8 cellular contexts compared by ENCODE assay signal in the genomic region with DNA sequence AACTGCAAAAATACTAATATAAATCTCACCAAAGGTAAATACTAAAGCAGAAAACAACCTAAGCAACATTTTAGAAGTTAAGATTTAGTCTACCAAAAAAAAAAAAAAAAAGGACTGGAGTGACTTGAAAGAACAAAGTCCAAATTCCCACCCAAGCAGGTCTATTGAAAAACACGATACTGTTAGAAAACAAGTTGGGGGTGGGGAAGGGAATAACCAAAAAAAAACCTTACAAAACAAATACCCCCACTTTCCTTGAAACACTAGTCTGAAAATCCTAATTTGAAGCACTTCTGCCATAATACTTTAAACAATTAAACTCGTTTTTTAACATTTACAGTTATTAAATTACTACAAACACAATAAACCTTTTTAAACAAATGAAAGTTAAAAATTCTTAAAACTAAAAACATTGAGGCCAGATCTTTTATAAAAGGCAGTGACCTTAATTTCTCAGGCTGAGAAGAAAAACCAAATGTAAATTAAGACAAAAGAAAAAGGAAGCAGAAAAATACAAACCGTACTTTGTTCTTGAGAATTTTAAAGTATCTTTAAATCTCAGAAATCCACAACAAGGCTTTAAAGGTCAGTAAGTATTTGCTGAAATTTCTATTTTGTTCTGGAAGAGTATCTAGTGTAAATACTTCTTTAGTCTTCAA.
DNase-seq lines count a peak whose midpoint lies in the region; ATAC-seq lines count a peak whose summit lies in the region.

No MANE protein-coding gene starts in this region.

- H3K36me3 ChIP-seq in BLaER1 treated with 17β-estradiol and CSF1 and Interleukin-3, amounts not matched to agents 10 nM and 100 nM: peaks cover 0 to 9% (median 0%) of the 10 kb centered on the region in 11 experiments; a peak in 6 of 22 replicates
- H3K36me3 ChIP-seq in iPS-15b (ENCODE audit: control insufficient read depth, insufficient read depth, low read length): no peaks in the 10 kb centered on the region

- H3K4me1 ChIP-seq in BLaER1 treated with 17β-estradiol and CSF1 and Interleukin-3, amounts not matched to agents 10 nM and 100 nM: peaks cover 27 to 43% (median 35%) of the 10 kb centered on the region in 10 experiments
- no peaks in the 10 kb centered on the region for H3K4me1 ChIP-seq in iPS-15b (ENCODE audit: control insufficient read depth, insufficient read depth, low read length)

- DNase-seq in HT1080 (ENCODE audit: low read depth) (peak; percentile 33), AG20443 (ENCODE audit: low spot score) (no peak)
- DNase-seq in activated naive CD4-positive, alpha-beta T cell treated with anti-CD3 and anti-CD28 coated beads, Interleukin-2, amount 50 U/mL, for 72 hours (ENCODE audit: low spot score in 2 of 2): no peak

- peaks cover 0 to 27% (median 5%) of the 10 kb centered on the region in 11 experiments; a peak in 7 of 22 replicates for H4K20me1 ChIP-seq in BLaER1 treated with 17β-estradiol and CSF1 and Interleukin-3, amounts not matched to agents 10 nM and 100 nM

- no peaks in the 10 kb centered on the region for H3K9me3 ChIP-seq in BLaER1 treated with 17β-estradiol and CSF1 and Interleukin-3, amounts not matched to agents 10 nM and 100 nM (replicated peaks in 1 of 11)
- H3K9me3 ChIP-seq in iPS-15b (ENCODE audit: control insufficient read depth, insufficient read depth, low read length): no peaks in the 10 kb centered on the region

- peak overlapping the region; percentile 86 to 97 (median 89) for H3K9ac ChIP-seq in BLaER1 treated with 17β-estradiol and CSF1 and Interleukin-3, amounts not matched to agents 10 nM and 100 nM
- H3K9ac ChIP-seq in iPS-15b (ENCODE audit: low read depth, low read length): peak overlapping the region; percentile 97

- H3K27ac ChIP-seq in BLaER1 treated with 17β-estradiol and CSF1 and Interleukin-3, amounts not matched to agents 10 nM and 100 nM: peak overlapping the region; percentile 82 to 96 (median 89)
- peak overlapping the region; percentile 49 to 95 (median 88) for H3K27ac ChIP-seq in skin epidermis

- peaks cover 6 to 16% of the 10 kb centered on the region in 2 donors for H3K36me3 Mint-ChIP-seq in activated naive CD4-positive, alpha-beta T cell treated with anti-CD3 and anti-CD28 coated beads, Interleukin-2, amount 50 U/mL, for 72 hours

- no peaks in the 10 kb centered on the region for H3K9me3 Mint-ChIP-seq in activated naive CD4-positive, alpha-beta T cell treated with anti-CD3 and anti-CD28 coated beads, Interleukin-2, amount 50 U/mL, for 72 hours

- peak overlapping the region; percentile 94 to 96 for H3K27ac Mint-ChIP-seq in activated naive CD4-positive, alpha-beta T cell treated with anti-CD3 and anti-CD28 coated beads, Interleukin-2, amount 50 U/mL, for 72 hours

- H3K4me2 ChIP-seq in BLaER1 treated with 17β-estradiol and CSF1 and Interleukin-3, amounts not matched to agents 10 nM and 100 nM: peak overlapping the region; percentile 48 to 96 (median 75)

- H3K4me3 ChIP-seq in BLaER1 treated with 17β-estradiol and CSF1 and Interleukin-3, amounts not matched to agents 10 nM and 100 nM: peak overlapping the region; percentile 65 to 85 (median 78)
- H3K4me3 ChIP-seq in iPS-15b (ENCODE audit: low read depth, low read length) (peak overlapping the region; percentile 86), skin epidermis (peak overlapping the region; percentile 35 to 66 (median 46))

- no peaks in the 10 kb centered on the region for H3K27me3 ChIP-seq in BLaER1 treated with 17β-estradiol and CSF1 and Interleukin-3, amounts not matched to agents 10 nM and 100 nM
- no peaks in the 10 kb centered on the region for H3K27me3 ChIP-seq in iPS-15b (ENCODE audit: control insufficient read depth, insufficient read depth, low read length)

- ATAC-seq in activated naive CD4-positive, alpha-beta T cell treated with anti-CD3 and anti-CD28 coated beads, Interleukin-2, amount 50 U/mL, for 72 hours: no peak
- ATAC-seq in HG02759 (IDR thresholded peaks at IDR 0.05; ENCODE audit: unreplicated experiment) (no peak), GM21717 (IDR thresholded peaks at IDR 0.05; ENCODE audit: unreplicated experiment) (no peak)
